ENCODE assay signal across 23 cellular contexts in genomic region chr10:109430844-109431243, GRCh38.
A peak's percentile ranks its signal among the peaks of the same experiment; 100 is the strongest.
DNase-seq lines count a peak whose midpoint lies in the region; ATAC-seq and TF ChIP-seq lines count a peak whose summit lies in the region.
"Had no signal": no experiment of that assay in that cellular context is flagged by ENCODE, and none has a peak within 500 bp of the region (broad histone marks: within the 10 kb centered on the region; RNA-seq: fewer than 3 reads in every experiment).

No MANE protein-coding gene starts in this region.

- intact Hi-C loops in PC-3 (cut with micrococcal nuclease) = loop anchor here (2.0 to 5.0 kb wide), 3 partner anchors 16 to 404 kb away; no protein-coding TSS in a partner anchor
- intact Hi-C loops in Caco-2 (cut with micrococcal nuclease; ENCODE audit: unreplicated experiment) = no loop called here

- peak overlapping the region; percentile 40; the same call in 1 of the 2 replicates for H2AFZ ChIP-seq in PC-3 (ENCODE audit: low read length)

- no peaks in the 10 kb centered on the region for H3K9me2 ChIP-seq in PC-3 (replicated peaks; ENCODE audit: low read length)

- no peaks in the 10 kb centered on the region for H3K36me3 ChIP-seq in PC-3 (ENCODE audit: low read depth, low read length)
- no peaks in the 10 kb centered on the region for H3K36me3 ChIP-seq in Caco-2 (ENCODE audit: control insufficient read depth, insufficient read depth, low read length)
- H3K36me3 ChIP-seq: BLaER1 treated with 17β-estradiol and CSF1 and Interleukin-3, amounts not matched to agents 10 nM and 100 nM; Peyer's patch had no signal

- H3K27ac Mint-ChIP-seq in HFFc6 (peak overlapping the region; percentile 86), Caco-2 (ENCODE audit: unreplicated experiment) (no peak overlapping the region)
- H3K27ac Mint-ChIP-seq: CD4-positive, alpha-beta T cell had no signal

- peak overlapping the region; percentile 51; the same call in 1 of the 2 replicates for H3K4me3 Mint-ChIP-seq in HFFc6
- no peak overlapping the region for H3K4me3 Mint-ChIP-seq in Caco-2 (ENCODE audit: unreplicated experiment)
- H3K4me3 Mint-ChIP-seq: CD4-positive, alpha-beta T cell had no signal

- CTCF ChIA-PET in PC-3 (lab: Charles Lee) (no interaction called here), Caco-2 (lab: Charles Lee) (no interaction called here)

- peaks cover 41% of the 10 kb centered on the region for H3K4me1 ChIP-seq in PC-3 (ENCODE audit: insufficient read depth, low read length)
- no peaks in the 10 kb centered on the region for H3K4me1 ChIP-seq in Caco-2
- H3K4me1 ChIP-seq: A549; BLaER1 treated with 17β-estradiol and CSF1 and Interleukin-3, amounts not matched to agents 10 nM and 100 nM; Peyer's patch had no signal

- DNase-seq in HFFc6 (no peak), PC-3 (peak; percentile 71), kidney tubule cell (ENCODE audit: low spot score) (peak; percentile 52), caudate nucleus (lab: John Stamatoyannopoulos, UW) (no peak), Caco-2 (no peak)
- no peak for DNase-seq in activated naive CD4-positive, alpha-beta T cell treated with Interleukin-2 at 50 U/mL for 16 hours
- DNase-seq: AML-193; CD4-positive, alpha-beta T cell; H7; NCI-H1092 treated with DMSO at 0.1 percent for 48 hours; NCI-H1436; NCI-H187; NCI-H2081 treated with DMSO at 0.1 percent for 48 hours; NCI-H2171; NCI-H226; NCI-H510A; NCI-H69; Peyer's patch; SHP77 treated with DMSO at 0.1 percent for 48 hours had no signal

- H4K20me1 ChIP-seq in PC-3 (ENCODE audit: low read length) = no peaks in the 10 kb centered on the region
- H4K20me1 ChIP-seq: BLaER1 treated with 17β-estradiol and CSF1 and Interleukin-3, amounts not matched to agents 10 nM and 100 nM had no signal

- peak overlapping the region; percentile 72 for H3K4me2 ChIP-seq in PC-3 (ENCODE audit: low read length)
- H3K4me2 ChIP-seq: A549; BLaER1 treated with 17β-estradiol and CSF1 and Interleukin-3, amounts not matched to agents 10 nM and 100 nM had no signal

- no peaks in the 10 kb centered on the region for H3K79me2 ChIP-seq in PC-3 (ENCODE audit: low read length)

- peak overlapping the region; percentile 75 for H3K9ac ChIP-seq in PC-3 (ENCODE audit: low read length)
- H3K9ac ChIP-seq: BLaER1 treated with 17β-estradiol and CSF1 and Interleukin-3, amounts not matched to agents 10 nM and 100 nM had no signal

- peak; percentile 67 for ATAC-seq in PC-3
- no peak for ATAC-seq in GM21515 (IDR thresholded peaks at IDR 0.05; ENCODE audit: unreplicated experiment)
- ATAC-seq: A549 had no signal

- POLR2A ChIA-PET in PC-3 (lab: Charles Lee; ENCODE audit: unreplicated experiment) (interaction anchor here (0.8 kb wide), 1 partner anchor 642 kb away, joined by 7 read pairs; no protein-coding TSS in a partner anchor), Caco-2 (lab: Charles Lee) (no interaction called here)

- H3K27ac ChIP-seq in PC-3 (ENCODE audit: low read length) = peak overlapping the region; percentile 99
- H3K27ac ChIP-seq in caudate nucleus (ENCODE audit: low read depth, low read length) = no peak overlapping the region
- H3K27ac ChIP-seq: A549; BLaER1 treated with 17β-estradiol and CSF1 and Interleukin-3, amounts not matched to agents 10 nM and 100 nM; HL-60; Peyer's patch had no signal

- BruUV-seq in PC-3 (replicated peaks; lab: Mats Ljungman, UMichigan) (no TSS peak), Caco-2 (replicated peaks; lab: Mats Ljungman, UMichigan) (no TSS peak)

- TF ChIP-seq CTCF in HFFc6 (IDR thresholded peaks at IDR 0.05) (no peak), PC-3 (conservative IDR thresholded peaks at IDR 0.05; ENCODE audit: low read depth, low read length) (no peak), Caco-2 (IDR thresholded peaks at IDR 0.05; ENCODE audit: insufficient read depth in 1 of 2, low read depth in 1 of 2, low read length in 1 of 2, severe bottlenecking in 1 of 2, unreplicated experiment in 1 of 2) (no peak)

- H3K9me3 Mint-ChIP-seq in HFFc6 = no peaks in the 10 kb centered on the region
- H3K9me3 Mint-ChIP-seq in Caco-2 (ENCODE audit: unreplicated experiment) = no peaks in the 10 kb centered on the region
- H3K9me3 Mint-ChIP-seq: CD4-positive, alpha-beta T cell had no signal

- no peaks in the 10 kb centered on the region for H3K27me3 Mint-ChIP-seq in HFFc6 (ENCODE audit: insufficient read depth)
- no peaks in the 10 kb centered on the region for H3K27me3 Mint-ChIP-seq in Caco-2 (ENCODE audit: insufficient read depth, unreplicated experiment)
- H3K27me3 Mint-ChIP-seq: CD4-positive, alpha-beta T cell had no signal

- no peaks in the 10 kb centered on the region for H3K36me3 Mint-ChIP-seq in HFFc6 (ENCODE audit: low read depth)
- no peaks in the 10 kb centered on the region for H3K36me3 Mint-ChIP-seq in Caco-2 (ENCODE audit: insufficient read depth, unreplicated experiment)

- H3K4me1 Mint-ChIP-seq in HFFc6 (ENCODE audit: low read depth) = peaks cover 50% of the 10 kb centered on the region
- no peaks in the 10 kb centered on the region for H3K4me1 Mint-ChIP-seq in Caco-2 (ENCODE audit: low read depth, unreplicated experiment)

- H3K4me3 ChIP-seq in PC-3 (ENCODE audit: low read length) (peak overlapping the region; percentile 33; the same call in 1 of the 2 replicates), Caco-2 (ENCODE audit: low read depth, low read length) (no peak overlapping the region)
- H3K4me3 ChIP-seq: A549; BLaER1 treated with 17β-estradiol and CSF1 and Interleukin-3, amounts not matched to agents 10 nM and 100 nM; Peyer's patch had no signal

- H3K9me3 ChIP-seq in PC-3 (ENCODE audit: low read length) = no peaks in the 10 kb centered on the region
- no peaks in the 10 kb centered on the region for H3K9me3 ChIP-seq in Caco-2
- H3K9me3 ChIP-seq: A549; BLaER1 treated with 17β-estradiol and CSF1 and Interleukin-3, amounts not matched to agents 10 nM and 100 nM; Peyer's patch had no signal

- H3F3A ChIP-seq in PC-3 (ENCODE audit: low read length, unreplicated experiment) = no peaks in the 10 kb centered on the region

- H3K27me3 ChIP-seq in PC-3 (ENCODE audit: low read length) (no peaks in the 10 kb centered on the region), Caco-2 (replicated peaks; ENCODE audit: control insufficient read depth, insufficient read depth, low read length) (no peaks in the 10 kb centered on the region)
- H3K27me3 ChIP-seq: BLaER1 treated with 17β-estradiol and CSF1 and Interleukin-3, amounts not matched to agents 10 nM and 100 nM; Peyer's patch had no signal

Comparison
In these comparisons a context has a peak if more than half of its experiments do, and no peak if none do; other contexts are left out.
1. DNase-seq: peak in PC-3 (single experiment) and kidney tubule cell (single experiment); none in HFFc6 (single experiment), caudate nucleus (0 of 61), activated naive CD4-positive, alpha-beta T cell treated with Interleukin-2 at 50 U/mL for 16 hours (single experiment) and Caco-2 (0 of 2).